ENCODE assay signal across 27 cellular contexts in genomic region chr1:150173161-150173585, GRCh38. TPM values are rescaled to one million over a fixed set of nuclear protein-coding genes. Genes with fewer than 3 reads are reported as not detected.
DNase-seq lines count a peak whose midpoint lies in the region; ATAC-seq and TF ChIP-seq lines count a peak whose summit lies in the region.
"Had no signal": no experiment of that assay in that cellular context is flagged by ENCODE, and none has a peak within 500 bp of the region (broad histone marks: within the 10 kb centered on the region; RNA-seq: fewer than 3 reads in every experiment).

No MANE protein-coding gene starts in this region.

- peaks cover 10% of the 10 kb centered on the region for H3K27me3 Mint-ChIP-seq in nephron progenitor cell (ENCODE audit: low read depth, poor library complexity)

- H3K27me3 ChIP-seq in upper lobe of right lung, result no peaks in the 10 kb centered on the region
- H3K27me3 ChIP-seq: breast epithelium, esophagus squamous epithelium, right atrium auricular region, SJSA1 had no signal

- peak overlapping the region; percentile 91 for H3K27ac Mint-ChIP-seq in nephron progenitor cell
- H3K27ac Mint-ChIP-seq: activated naive CD4-positive, alpha-beta T cell treated with anti-CD3 and anti-CD28 coated beads for 36 hours; CD8-positive, alpha-beta T cell had no signal

- DNase-seq in AG08396 (ENCODE audit: low spot score) (peak; percentile 14), LoVo (ENCODE audit: low spot score) (peak; percentile 33), kidney glomerular epithelial cell (lab: John Stamatoyannopoulos, UW) (peak; percentile 13), nephron progenitor cell (peak; percentile 51), Kasumi-1 (lab: John Stamatoyannopoulos, UW) (no peak), upper lobe of right lung (no peak), omental fat pad (ENCODE audit: low spot score) (no peak)
- DNase-seq: 8988T; activated CD4-positive, alpha-beta T cell treated with anti-CD3 and anti-CD28 coated beads for 48 hours; activated naive CD4-positive, alpha-beta T cell treated with anti-CD3 and anti-CD28 coated beads for 36 hours; amniotic stem cell; CD8-positive, alpha-beta T cell; DMS153; esophagus squamous epithelium; GDM1; NCI-H1092 treated with DMSO at 0.1 percent for 48 hours; NCI-H1930; occipital lobe; stimulated activated CD4-positive, alpha-beta T cell treated with anti-CD3 and anti-CD28 coated beads, Interleukin-12 subunit alpha, Interleukin-12 subunit beta, amount 100 ng/mL, for 4 hours; stimulated activated naive CD4-positive, alpha-beta T cell treated with Interleukin-2 at 50 U/mL for 16 hours had no signal

- no peaks in the 10 kb centered on the region for H3K9me3 Mint-ChIP-seq in nephron progenitor cell
- H3K9me3 Mint-ChIP-seq: activated naive CD4-positive, alpha-beta T cell treated with anti-CD3 and anti-CD28 coated beads for 36 hours; CD8-positive, alpha-beta T cell had no signal

- no peak overlapping the region for H3K27ac ChIP-seq in upper lobe of right lung
- H3K27ac ChIP-seq: breast epithelium, esophagus squamous epithelium, HL-60, right atrium auricular region, SJSA1, thoracic aorta had no signal

- no peak overlapping the region for H3K4me3 Mint-ChIP-seq in nephron progenitor cell
- H3K4me3 Mint-ChIP-seq: activated naive CD4-positive, alpha-beta T cell treated with anti-CD3 and anti-CD28 coated beads for 36 hours; CD8-positive, alpha-beta T cell had no signal

- no peak for ATAC-seq in HG03520 (IDR thresholded peaks at IDR 0.05; ENCODE audit: unreplicated experiment)
- no peak for ATAC-seq in upper lobe of right lung
- ATAC-seq in omental fat pad (ENCODE audit: low FRiP score), result no peak
- ATAC-seq: CD8-positive, alpha-beta T cell had no signal

- H3K4me3 ChIP-seq in upper lobe of right lung, result no peak overlapping the region
- H3K4me3 ChIP-seq: breast epithelium, esophagus squamous epithelium, lung, right atrium auricular region, SJSA1, thoracic aorta had no signal

- no peaks in the 10 kb centered on the region for H3K4me1 ChIP-seq in upper lobe of right lung
- H3K4me1 ChIP-seq: breast epithelium had no signal

- intact Hi-C loops in upper lobe of right lung (cut with DNase I), result no loop called here

- H3K4me1 Mint-ChIP-seq in nephron progenitor cell, result peaks cover 19% of the 10 kb centered on the region

- no peaks in the 10 kb centered on the region for H3K9me3 ChIP-seq in upper lobe of right lung
- H3K9me3 ChIP-seq: breast epithelium, esophagus squamous epithelium, right atrium auricular region, SJSA1, thoracic aorta had no signal

- no peaks in the 10 kb centered on the region for H3K36me3 ChIP-seq in upper lobe of right lung
- H3K36me3 ChIP-seq: breast epithelium, esophagus squamous epithelium, right atrium auricular region, SJSA1, thoracic aorta had no signal

- H3K36me3 Mint-ChIP-seq in nephron progenitor cell (ENCODE audit: low read depth), result no peaks in the 10 kb centered on the region
- H3K36me3 Mint-ChIP-seq: CD8-positive, alpha-beta T cell had no signal

- no peak for TF ChIP-seq CTCF in nephron progenitor cell (IDR thresholded peaks at IDR 0.05)
- no peak for TF ChIP-seq CTCF in upper lobe of right lung (IDR thresholded peaks at IDR 0.05)
- no peak for TF ChIP-seq CTCF in omental fat pad (IDR thresholded peaks at IDR 0.05)

RNA-seq across cellular contexts. Expression of gene PLEKHO1, which starts 23.5 kb away (rescaled TPM):
- total RNA-seq in upper lobe of right lung (44.5 TPM), omental fat pad (10 to 100 TPM; 16.5 to 68.6 (median 32.8) TPM)

Comparison
In these comparisons a context has a peak if more than half of its experiments do, and no peak if none do; other contexts are left out.
1. DNase-seq: peak in AG08396 (single experiment), LoVo (single experiment), kidney glomerular epithelial cell (single experiment) and nephron progenitor cell (single experiment); none in Kasumi-1 (0 of 2), upper lobe of right lung (single experiment) and omental fat pad (single experiment).